In the genomic region with DNA sequence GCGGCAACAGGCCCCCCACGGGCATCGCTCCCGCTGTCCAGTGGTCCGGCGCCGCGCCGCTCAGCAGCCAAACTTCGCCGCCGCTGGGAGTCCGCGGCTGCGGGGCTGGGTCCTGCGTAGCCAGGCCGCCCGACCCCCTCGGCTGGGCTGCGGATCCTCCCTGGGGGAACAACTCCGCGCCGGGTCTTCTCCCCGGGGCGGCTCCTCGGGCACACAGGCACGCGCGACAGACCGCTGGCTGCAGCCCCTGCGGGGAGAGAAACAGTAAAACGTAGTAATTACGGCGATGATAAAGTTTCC, we compare ENCODE assay signal across 9 cellular contexts. TPM values are rescaled to one million over a fixed set of nuclear protein-coding genes. Genes with fewer than 3 reads are reported as not detected.
DNase-seq lines count a peak whose midpoint lies in the region; ATAC-seq and FAIRE-seq lines count a peak whose summit lies in the region.
"Had no signal": no experiment of that assay in that cellular context is flagged by ENCODE, and none has a peak within 500 bp of the region (broad histone marks: within the 10 kb centered on the region; RNA-seq: fewer than 3 reads in every experiment).

No MANE protein-coding gene starts in this region.

- peaks cover 35% of the 10 kb centered on the region for H3K27me3 ChIP-seq in iPS-15b (ENCODE audit: control insufficient read depth, insufficient read depth, low read length)

- H3K4me3 ChIP-seq in iPS-15b (ENCODE audit: low read depth, low read length), result peak overlapping the region; percentile 79

- peak overlapping the region; percentile 93 for H3K4me3 Mint-ChIP-seq in stimulated activated effector memory CD8-positive, alpha-beta T cell treated with anti-CD3 and anti-CD28 coated beads, Interleukin-12 subunit alpha, Interleukin-12 subunit beta, amount 100 ng/mL, for 72 hours

- FAIRE-seq in GM19239 (lab: Jason Lieb, UNC), result no peak
- FAIRE-seq: A204.1 had no signal

- H3K27ac Mint-ChIP-seq in activated naive CD4-positive, alpha-beta T cell treated with anti-CD3 and anti-CD28 coated beads, Interleukin-2, amount 50 U/mL, for 72 hours, result peak overlapping the region; percentile 60 to 97
- H3K27ac Mint-ChIP-seq in stimulated activated effector memory CD8-positive, alpha-beta T cell treated with anti-CD3 and anti-CD28 coated beads, Interleukin-12 subunit alpha, Interleukin-12 subunit beta, amount 100 ng/mL, for 72 hours, result peak overlapping the region; percentile 90

- no peaks in the 10 kb centered on the region for H3K36me3 ChIP-seq in iPS-15b (ENCODE audit: control insufficient read depth, insufficient read depth, low read length)

- peaks cover 16 to 18% of the 10 kb centered on the region in 2 donors for H3K36me3 Mint-ChIP-seq in activated naive CD4-positive, alpha-beta T cell treated with anti-CD3 and anti-CD28 coated beads, Interleukin-2, amount 50 U/mL, for 72 hours
- peaks cover 36% of the 10 kb centered on the region for H3K36me3 Mint-ChIP-seq in stimulated activated effector memory CD8-positive, alpha-beta T cell treated with anti-CD3 and anti-CD28 coated beads, Interleukin-12 subunit alpha, Interleukin-12 subunit beta, amount 100 ng/mL, for 72 hours

- DNase-seq in DMS 273 (lab: John Stamatoyannopoulos, UW; ENCODE audit: unreplicated experiment), result peak; percentile 66
- DNase-seq in DMS 273 treated with DMSO at 0.1 percent for 48 hours (lab: John Stamatoyannopoulos, UW), result no peak
- DNase-seq in activated naive CD4-positive, alpha-beta T cell treated with anti-CD3 and anti-CD28 coated beads, Interleukin-2, amount 50 U/mL, for 72 hours (ENCODE audit: low spot score in 2 of 2), result peak in 1 of 2 donors; percentile 64
- no peak for DNase-seq in stimulated activated effector memory CD8-positive, alpha-beta T cell treated with anti-CD3 and anti-CD28 coated beads, Interleukin-12 subunit alpha, Interleukin-12 subunit beta, amount 100 ng/mL, for 72 hours (ENCODE audit: low spot score in 2 of 2)
- DNase-seq in GM19239 (ENCODE audit: insufficient read length, low spot score), result no peak
- DNase-seq in NCI-H82 treated with DMSO at 0.1 percent for 48 hours (lab: John Stamatoyannopoulos, UW; ENCODE audit: unreplicated experiment), result no peak

- peak; percentile 0 for ATAC-seq in HG02870 (IDR thresholded peaks at IDR 0.05; ENCODE audit: unreplicated experiment)
- ATAC-seq in activated naive CD4-positive, alpha-beta T cell treated with anti-CD3 and anti-CD28 coated beads, Interleukin-2, amount 50 U/mL, for 72 hours, result no peak
- peak; percentile 0 for ATAC-seq in stimulated activated effector memory CD8-positive, alpha-beta T cell treated with anti-CD3 and anti-CD28 coated beads, Interleukin-12 subunit alpha, Interleukin-12 subunit beta, amount 100 ng/mL, for 72 hours

- H3K9me3 Mint-ChIP-seq in activated naive CD4-positive, alpha-beta T cell treated with anti-CD3 and anti-CD28 coated beads, Interleukin-2, amount 50 U/mL, for 72 hours, result no peaks in the 10 kb centered on the region
- no peaks in the 10 kb centered on the region for H3K9me3 Mint-ChIP-seq in stimulated activated effector memory CD8-positive, alpha-beta T cell treated with anti-CD3 and anti-CD28 coated beads, Interleukin-12 subunit alpha, Interleukin-12 subunit beta, amount 100 ng/mL, for 72 hours

- no peaks in the 10 kb centered on the region for H3K9me3 ChIP-seq in iPS-15b (ENCODE audit: control insufficient read depth, insufficient read depth, low read length)

- H3K4me1 Mint-ChIP-seq in stimulated activated effector memory CD8-positive, alpha-beta T cell treated with anti-CD3 and anti-CD28 coated beads, Interleukin-12 subunit alpha, Interleukin-12 subunit beta, amount 100 ng/mL, for 72 hours, result peaks cover 39% of the 10 kb centered on the region

- H3K4me1 ChIP-seq in iPS-15b (ENCODE audit: control insufficient read depth, insufficient read depth, low read length), result peaks cover 8% of the 10 kb centered on the region

- peak overlapping the region; percentile 54 for H3K9ac ChIP-seq in iPS-15b (ENCODE audit: low read depth, low read length)

RNA-seq across cellular contexts. Expression of a gene that starts 0.6 kb away (rescaled TPM):
- total RNA-seq in activated naive CD4-positive, alpha-beta T cell treated with anti-CD3 and anti-CD28 coated beads, Interleukin-2, amount 50 U/mL, for 72 hours, result 10 to 100 TPM; 18.6 to 25.9 TPM

Comparison
In these comparisons a context has a peak if more than half of its experiments do, and no peak if none do; other contexts are left out.
1. ATAC-seq: peak in HG02870 (single experiment) and stimulated activated effector memory CD8-positive, alpha-beta T cell treated with anti-CD3 and anti-CD28 coated beads, Interleukin-12 subunit alpha, Interleukin-12 subunit beta, amount 100 ng/mL, for 72 hours (single experiment); none in activated naive CD4-positive, alpha-beta T cell treated with anti-CD3 and anti-CD28 coated beads, Interleukin-2, amount 50 U/mL, for 72 hours (0 of 2).